ENCODE assay signal across 30 cellular contexts in genomic region chr15:62171882-62172281, GRCh38. TPM values are rescaled to one million over a fixed set of nuclear protein-coding genes. Genes with fewer than 3 reads are reported as not detected.
"Had no signal": no experiment of that assay in that cellular context is flagged by ENCODE, and none has a peak within 500 bp of the region (broad histone marks: within the 10 kb centered on the region; RNA-seq: fewer than 3 reads in every experiment).

No MANE protein-coding gene starts in this region.

- H3K4me3 ChIP-seq: esophagus squamous epithelium, hepatocyte, neural progenitor cell, right lobe of liver, skin epidermis, thyroid gland, upper lobe of right lung had no signal

- H3K36me3 ChIP-seq: brain microvascular endothelial cell, esophagus squamous epithelium, neural progenitor cell, right lobe of liver, thyroid gland, upper lobe of right lung had no signal

- H3K9me3 ChIP-seq: esophagus squamous epithelium, right lobe of liver, thyroid gland, upper lobe of right lung had no signal

- DNase-seq: activated B cell treated with CpG ODN at 0.5 μM for 24 hours; activated CD4-positive, alpha-beta T cell treated with anti-CD3 and anti-CD28 coated beads, Interleukin-2, amount 50 U/mL, for 1 hour; activated CD8-positive, alpha-beta T cell treated with anti-CD3 and anti-CD28 coated beads for 36 hours; activated gamma-delta T cell treated with Interleukin-2 at 50 U/mL for 16 hours; activated naive CD4-positive, alpha-beta T cell treated with anti-CD3 and anti-CD28 coated beads, Interleukin-2, amount 50 U/mL, for 16 hours; activated T-cell treated with anti-CD3 and anti-CD28 coated beads, Interleukin-2, amount 50 U/mL, for 4 hours; amniotic stem cell; brain microvascular endothelial cell; caudate nucleus; endodermal cell; esophagus squamous epithelium; foreskin melanocyte; islet precursor cell; mesendoderm; natural killer cell; right lobe of liver; stimulated activated CD4-positive, alpha-beta T cell treated with anti-CD3 and anti-CD28 coated beads, Interleukin-12 subunit alpha, Interleukin-12 subunit beta, amount 100 ng/mL, for 4 hours; stimulated activated CD4-positive, alpha-beta T cell treated with anti-CD3 and anti-CD28 coated beads, Interleukin-4, amount 100 ng/mL, for 24 hours; stimulated activated CD8-positive, alpha-beta memory T cell treated with anti-CD3 and anti-CD28 coated beads, Interleukin-4, amount 100 ng/mL, for 48 hours; stimulated activated naive CD8-positive, alpha-beta T cell treated with anti-CD3 and anti-CD28 coated beads, Interleukin-15, amount 100 ng/mL, for 72 hours; T-helper 1 cell; thyroid gland; upper lobe of right lung had no signal

- H3K27ac ChIP-seq: brain microvascular endothelial cell, epithelial cell of prostate, hepatocyte, neural progenitor cell, right lobe of liver had no signal

- H3K27me3 ChIP-seq: brain microvascular endothelial cell, thyroid gland, upper lobe of right lung had no signal

- ATAC-seq: activated CD8-positive, alpha-beta T cell treated with anti-CD3 and anti-CD28 coated beads for 36 hours; activated T-cell treated with anti-CD3 and anti-CD28 coated beads, Interleukin-2, amount 50 U/mL, for 4 hours; activated T-helper 17 cell treated with anti-CD3 and anti-CD28 coated beads, Interleukin-2, amount 50 U/mL, for 72 hours; natural killer cell; stimulated activated memory B cell treated with anti-CD40 and anti-IgM and Interleukin-4, amounts not matched to agents 10 μg/mL and 1 μg/mL and 100 μg/mL, for 72 hours; stimulated activated naive CD8-positive, alpha-beta T cell treated with anti-CD3 and anti-CD28 coated beads, Interleukin-15, amount 100 ng/mL, for 72 hours; upper lobe of right lung had no signal

- H3K4me1 ChIP-seq: neural progenitor cell, right lobe of liver had no signal

RNA-seq across cellular contexts. Expression of gene C2CD4B, which starts 6.8 kb away (rescaled TPM):
- total RNA-seq: activated B cell treated with CpG ODN at 0.5 μM for 24 hours, astrocyte had no signal
